27 cellular contexts compared by ENCODE assay signal in genomic region chr6:40320441-40320840, GRCh38.
"Had no signal": no experiment of that assay in that cellular context is flagged by ENCODE, and none has a peak within 500 bp of the region (broad histone marks: within the 10 kb centered on the region; RNA-seq: fewer than 3 reads in every experiment).

No MANE protein-coding gene starts in this region.

- H3K4me1 Mint-ChIP-seq: naive thymus-derived CD8-positive, alpha-beta T cell; neural crest cell; stimulated activated memory B cell treated with anti-CD40 and anti-IgM and Interleukin-4, amounts not matched to agents 10 μg/mL and 1 μg/mL and 100 μg/mL, for 72 hours had no signal

- H3K36me3 Mint-ChIP-seq: natural killer cell treated with Interleukin-12 subunit alpha and Interleukin-12 subunit beta and Interleukin-15 and Interleukin-18, amount 100 ng/mL, for 72 hours; stimulated activated memory B cell treated with anti-CD40 and anti-IgM and Interleukin-4, amounts not matched to agents 10 μg/mL and 1 μg/mL and 100 μg/mL, for 72 hours; type B pancreatic cell had no signal

- H3K4me3 Mint-ChIP-seq: naive thymus-derived CD8-positive, alpha-beta T cell; natural killer cell treated with Interleukin-12 subunit alpha and Interleukin-12 subunit beta and Interleukin-15 and Interleukin-18, amount 100 ng/mL, for 72 hours; nephron progenitor cell; neural crest cell; stimulated activated memory B cell treated with anti-CD40 and anti-IgM and Interleukin-4, amounts not matched to agents 10 μg/mL and 1 μg/mL and 100 μg/mL, for 72 hours; stimulated activated naive CD8-positive, alpha-beta T cell treated with anti-CD3 and anti-CD28 coated beads, Interleukin-15, amount 100 ng/mL, for 72 hours; type B pancreatic cell had no signal

- ATAC-seq: naive thymus-derived CD8-positive, alpha-beta T cell; natural killer cell treated with Interleukin-12 subunit alpha and Interleukin-12 subunit beta and Interleukin-15 and Interleukin-18, amount 100 ng/mL, for 72 hours; psoas muscle; right cardiac atrium; sciatic nerve; stimulated activated memory B cell treated with anti-CD40 and anti-IgM and Interleukin-4, amounts not matched to agents 10 μg/mL and 1 μg/mL and 100 μg/mL, for 72 hours; stimulated activated naive CD8-positive, alpha-beta T cell treated with anti-CD3 and anti-CD28 coated beads, Interleukin-15, amount 100 ng/mL, for 72 hours; stimulated activated naive CD8-positive, alpha-beta T cell treated with anti-CD3 and anti-CD28 coated beads, Interleukin-15, Interleukin-2, amounts not matched to agents 100 U/mL and 50 U/mL, for 24 hours; upper lobe of right lung had no signal

- H3K9me3 Mint-ChIP-seq: natural killer cell treated with Interleukin-12 subunit alpha and Interleukin-12 subunit beta and Interleukin-15 and Interleukin-18, amount 100 ng/mL, for 72 hours; stimulated activated memory B cell treated with anti-CD40 and anti-IgM and Interleukin-4, amounts not matched to agents 10 μg/mL and 1 μg/mL and 100 μg/mL, for 72 hours had no signal

- H3K27ac Mint-ChIP-seq: naive thymus-derived CD8-positive, alpha-beta T cell; natural killer cell treated with Interleukin-12 subunit alpha and Interleukin-12 subunit beta and Interleukin-15 and Interleukin-18, amount 100 ng/mL, for 72 hours; nephron progenitor cell; stimulated activated memory B cell treated with anti-CD40 and anti-IgM and Interleukin-4, amounts not matched to agents 10 μg/mL and 1 μg/mL and 100 μg/mL, for 72 hours; stimulated activated naive CD8-positive, alpha-beta T cell treated with anti-CD3 and anti-CD28 coated beads, Interleukin-15, amount 100 ng/mL, for 72 hours; type B pancreatic cell had no signal

- DNase-seq: naive thymus-derived CD8-positive, alpha-beta T cell; nephron progenitor cell; nucleus accumbens; ovary; posterior cingulate gyrus; psoas muscle; right cardiac atrium; spleen; stimulated activated CD4-positive, alpha-beta T cell treated with anti-CD3 and anti-CD28 coated beads, Interleukin-12 subunit alpha, Interleukin-12 subunit beta, amount 100 ng/mL, for 4 hours; stimulated activated CD4-positive, alpha-beta T cell treated with anti-CD3 and anti-CD28 coated beads, Interleukin-1b, Interleukin-23, amount 100 ng/mL, for 48 hours; stimulated activated CD4-positive, alpha-beta T cell treated with anti-CD3 and anti-CD28 coated beads, Interleukin-4, amount 100 ng/mL, for 1 hour; stimulated activated CD4-positive, alpha-beta T cell treated with anti-CD3 and anti-CD28 coated beads, Interleukin-4, amount 100 ng/mL, for 4 hours; stimulated activated CD8-positive, alpha-beta memory T cell treated with anti-CD3 and anti-CD28 coated beads, Interleukin-4, amount 100 ng/mL, for 48 hours; stimulated activated naive CD4-positive, alpha-beta T cell; stimulated activated naive CD8-positive, alpha-beta T cell treated with anti-CD3 and anti-CD28 coated beads, Interleukin-15, amount 100 ng/mL, for 72 hours; stimulated activated naive CD8-positive, alpha-beta T cell treated with anti-CD3 and anti-CD28 coated beads, Interleukin-15, Interleukin-2, amounts not matched to agents 100 U/mL and 50 U/mL, for 24 hours; substantia nigra; testis; tibial artery; transverse colon; upper lobe of right lung; uterus had no signal
